In the genomic region with DNA sequence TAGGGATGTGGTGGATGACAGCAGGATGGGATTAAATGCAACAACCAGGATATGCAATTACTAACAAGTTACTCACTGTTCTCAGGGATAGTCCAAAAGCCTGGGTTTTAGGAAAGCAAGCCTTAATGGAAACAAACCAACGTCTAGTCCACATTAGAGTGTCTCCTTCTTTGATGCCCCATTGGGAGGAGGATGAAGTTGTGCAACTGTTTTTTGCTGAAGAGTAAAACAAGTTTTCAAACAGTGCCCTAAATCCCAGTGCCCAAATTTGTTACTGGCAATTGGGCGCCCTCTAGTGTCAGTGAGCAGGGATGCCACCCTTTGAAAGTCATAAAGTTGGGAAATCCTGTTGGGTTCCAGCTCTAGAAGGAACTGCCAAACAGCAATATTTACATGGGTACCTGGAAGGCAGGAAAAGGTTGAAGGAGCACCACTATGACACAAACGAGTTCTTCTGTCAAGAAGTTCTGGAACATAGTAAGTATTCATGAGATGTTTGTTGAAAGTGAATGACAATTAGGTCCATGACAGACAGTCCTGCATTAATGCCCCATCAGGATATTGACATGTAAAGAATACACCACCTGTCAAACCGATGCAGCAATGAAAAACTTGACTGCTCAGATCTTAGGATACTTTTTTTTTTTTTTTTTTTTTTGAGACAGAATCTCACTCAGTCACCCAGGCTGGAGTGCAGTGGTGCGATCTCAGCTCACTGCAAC, we compare ENCODE assay signal across 8 cellular contexts. TPM values are rescaled to one million over a fixed set of nuclear protein-coding genes. Genes with fewer than 3 reads are reported as not detected.
A peak's percentile ranks its signal among the peaks of the same experiment; 100 is the strongest.
DNase-seq lines count a peak whose midpoint lies in the region; ATAC-seq and TF ChIP-seq lines count a peak whose summit lies in the region.

No MANE protein-coding gene starts in this region.

- peak in 1 of 2 donors; percentile 13 for TF ChIP-seq EP300 in tibial nerve (IDR thresholded peaks at IDR 0.05)

- H3K79me2 ChIP-seq in OCI-LY1 (ENCODE audit: insufficient read depth, low read length): no peaks in the 10 kb centered on the region

- no peak overlapping the region for H2AFZ ChIP-seq in OCI-LY1 (ENCODE audit: low read length)

- H3K36me3 ChIP-seq in CD4-positive, alpha-beta memory T cell (ENCODE audit: insufficient read depth, low read length): no peaks in the 10 kb centered on the region
- H3K36me3 ChIP-seq in OCI-LY1 (ENCODE audit: insufficient read depth, low read length) (no peaks in the 10 kb centered on the region), tibial nerve (no peaks in the 10 kb centered on the region)

- H3K4me1 ChIP-seq in CD4-positive, alpha-beta memory T cell (ENCODE audit: insufficient read depth, low read length): no peaks in the 10 kb centered on the region
- H3K4me1 ChIP-seq in OCI-LY1 (ENCODE audit: insufficient read depth, low read length, severe bottlenecking): no peaks in the 10 kb centered on the region
- H3K4me1 ChIP-seq in tibial nerve: peaks cover 0 to 3% (median 0%) of the 10 kb centered on the region in 4 donors

- H3F3A ChIP-seq in OCI-LY1 (ENCODE audit: insufficient read depth, low read length): no peaks in the 10 kb centered on the region

- TF ChIP-seq POLR2A in erythroblast (IDR thresholded peaks at IDR 0.05; ENCODE audit: low read length): no peak
- TF ChIP-seq POLR2A in tibial nerve (IDR thresholded peaks at IDR 0.05): no peak

- POLR2A ChIA-PET in CD4-positive, alpha-beta memory T cell (lab: Charles Lee; ENCODE audit: partially characterized antibody): interaction anchor here (2.5 kb wide), 1 partner anchor 388 kb away, joined by 7 read pairs; no protein-coding TSS in a partner anchor
- POLR2A ChIA-PET in naive thymus-derived CD8-positive, alpha-beta T cell (lab: Charles Lee): interaction anchor here (1.0 to 1.7 kb wide), 2 partner anchors 388 to 391 kb away, joined by 3 to 7 read pairs; no protein-coding TSS in a partner anchor

- no peaks in the 10 kb centered on the region for H3K9me3 Mint-ChIP-seq in CD4-positive, alpha-beta memory T cell
- H3K9me3 Mint-ChIP-seq in naive thymus-derived CD8-positive, alpha-beta T cell: no peaks in the 10 kb centered on the region

- peaks cover 0 to 8% of the 10 kb centered on the region in 2 donors for H3K27me3 Mint-ChIP-seq in CD4-positive, alpha-beta memory T cell
- H3K27me3 Mint-ChIP-seq in naive thymus-derived CD8-positive, alpha-beta T cell: peaks cover 6 to 14% (median 12%) of the 10 kb centered on the region in 5 donors

- H3K4me2 ChIP-seq in OCI-LY1 (ENCODE audit: low read length): no peak overlapping the region

- H3K9me2 ChIP-seq in OCI-LY1 (ENCODE audit: low read depth, low read length): no peaks in the 10 kb centered on the region

- ATAC-seq in HG03432 (IDR thresholded peaks at IDR 0.05; ENCODE audit: unreplicated experiment): peak; percentile 52
- ATAC-seq in naive thymus-derived CD8-positive, alpha-beta T cell: peak; percentile 75 to 78
- no peak for ATAC-seq in HG02884 (IDR thresholded peaks at IDR 0.05; ENCODE audit: unreplicated experiment)

- TF ChIP-seq CTCF in OCI-LY1 (IDR thresholded peaks at IDR 0.05; ENCODE audit: low read length): peak; percentile 95
- peak; percentile 83 to 92 (median 90) for TF ChIP-seq CTCF in tibial nerve (IDR thresholded peaks at IDR 0.05)

- H3K27ac Mint-ChIP-seq in CD4-positive, alpha-beta memory T cell: peak overlapping the region in 2 of 7 donors; percentile 4 to 58
- no peak overlapping the region for H3K27ac Mint-ChIP-seq in naive thymus-derived CD8-positive, alpha-beta T cell

- H3K9ac ChIP-seq in OCI-LY1 (ENCODE audit: low read length): no peak overlapping the region

- no peak overlapping the region for H3K27ac ChIP-seq in CD4-positive, alpha-beta memory T cell (ENCODE audit: low read depth, low read length)
- no peak overlapping the region for H3K27ac ChIP-seq in OCI-LY1 (ENCODE audit: low read depth, low read length, poor library complexity, severe bottlenecking)
- no peak overlapping the region for H3K27ac ChIP-seq in tibial nerve

- no peak overlapping the region for H3K4me3 Mint-ChIP-seq in CD4-positive, alpha-beta memory T cell
- H3K4me3 Mint-ChIP-seq in naive thymus-derived CD8-positive, alpha-beta T cell: no peak overlapping the region

- peak; percentile 57 to 72 (median 65) for DNase-seq in CD4-positive, alpha-beta memory T cell
- DNase-seq in activated CD8-positive, alpha-beta memory T cell treated with anti-CD3 and anti-CD28 coated beads, Interleukin-2, amount 50 U/mL, for 48 hours: peak; percentile 69
- DNase-seq in erythroblast (lab: John Stamatoyannopoulos, UW) (peak; percentile 80 to 88), tibial nerve (ENCODE audit: low spot score in 2 of 2) (peak; percentile 33 to 74)
- DNase-seq in naive thymus-derived CD8-positive, alpha-beta T cell: peak; percentile 33 to 79 (median 62)

- H3K4me3 ChIP-seq in CD4-positive, alpha-beta memory T cell (ENCODE audit: low read length in 2 of 2): no peak overlapping the region
- H3K4me3 ChIP-seq in OCI-LY1 (ENCODE audit: low read depth, low read length, poor library complexity, severe bottlenecking) (no peak overlapping the region), tibial nerve (no peak overlapping the region)

- H3K27me3 ChIP-seq in CD4-positive, alpha-beta memory T cell (ENCODE audit: insufficient read depth, low read length): no peaks in the 10 kb centered on the region
- H3K27me3 ChIP-seq in OCI-LY1 (ENCODE audit: insufficient read depth, low read length): no peaks in the 10 kb centered on the region
- peaks cover 0 to 7% of the 10 kb centered on the region in 2 donors for H3K27me3 ChIP-seq in tibial nerve

- WGBS in tibial nerve, 2 donors: 28 to 31% methylated on average over 5 of the region's 5 CpGs

- CTCF ChIA-PET in CD4-positive, alpha-beta memory T cell (lab: Charles Lee; ENCODE audit: partially characterized antibody): interaction anchor here (0.6 to 5.0 kb wide), 23 partner anchors 9 to 882 kb away, joined by 3 to 264 read pairs (median 4); a partner anchor contains a TSS

- no peaks in the 10 kb centered on the region for H3K9me3 ChIP-seq in CD4-positive, alpha-beta memory T cell (ENCODE audit: control insufficient read depth in 1 of 2, low read length in 2 of 2)
- no peaks in the 10 kb centered on the region for H3K9me3 ChIP-seq in OCI-LY1 (ENCODE audit: low read length)
- no peaks in the 10 kb centered on the region for H3K9me3 ChIP-seq in tibial nerve

- H4K20me1 ChIP-seq in OCI-LY1 (ENCODE audit: insufficient read depth, low read length): no peaks in the 10 kb centered on the region

- intact Hi-C loops in CD4-positive, alpha-beta memory T cell (cut with micrococcal nuclease): loop anchor here (1.0 kb wide), 2 partner anchors 11 to 388 kb away; a partner anchor contains a TSS

- H3K36me3 Mint-ChIP-seq in CD4-positive, alpha-beta memory T cell: no peaks in the 10 kb centered on the region
- H3K36me3 Mint-ChIP-seq in naive thymus-derived CD8-positive, alpha-beta T cell: no peaks in the 10 kb centered on the region

- H3K4me1 Mint-ChIP-seq in CD4-positive, alpha-beta memory T cell: peaks cover 0 to 6% (median 3%) of the 10 kb centered on the region in 4 donors
- peaks cover 0 to 9% (median 5%) of the 10 kb centered on the region in 4 donors for H3K4me1 Mint-ChIP-seq in naive thymus-derived CD8-positive, alpha-beta T cell

RNA-seq across cellular contexts. Expression of a gene that starts 11.1 kb away (rescaled TPM):
- under 1 TPM in 1 of 2 experiments, not detected in 1; 0.35 TPM for total RNA-seq in CD4-positive, alpha-beta memory T cell
- polyA plus RNA-seq in CD4-positive, alpha-beta memory T cell: under 1 TPM in 1 of 2 donors, not detected in 1; 0.25 TPM
- total RNA-seq in naive thymus-derived CD8-positive, alpha-beta T cell: under 1 TPM; 0.55 to 0.58 TPM
- polyA plus RNA-seq in naive thymus-derived CD8-positive, alpha-beta T cell: under 1 TPM; 0.35 to 0.52 (median 0.38) TPM
- total RNA-seq in tibial nerve: 1 to 10 TPM in 2 of 4 donors, under 1 TPM in 2; 0.22 to 5.4 (median 2.7) TPM

RNA-seq across cellular contexts. Expression of a gene that starts 21.3 kb away (rescaled TPM):
- 10 to 100 TPM; 25.2 to 26.9 TPM for total RNA-seq in CD4-positive, alpha-beta memory T cell
- polyA plus RNA-seq in CD4-positive, alpha-beta memory T cell: 10 to 100 TPM in 1 of 2 donors, 1 to 10 TPM in 1; 7.2 to 10.2 TPM
- 10 to 100 TPM; 32.4 to 32.8 TPM for total RNA-seq in naive thymus-derived CD8-positive, alpha-beta T cell
- polyA plus RNA-seq in naive thymus-derived CD8-positive, alpha-beta T cell: 10 to 100 TPM in 1 of 3 donors, 1 to 10 TPM in 2; 7.9 to 11.1 (median 9.0) TPM
- total RNA-seq in tibial nerve: 10 to 100 TPM in 3 of 4 donors, 1 to 10 TPM in 1; 6.6 to 84.1 (median 20.2) TPM
